11 cellular contexts compared by ENCODE assay signal in genomic region chr12:50579757-50580267, GRCh38.
DNase-seq lines count a peak whose midpoint lies in the region; ATAC-seq and TF ChIP-seq lines count a peak whose summit lies in the region.
"Had no signal": no experiment of that assay in that cellular context is flagged by ENCODE, and none has a peak within 500 bp of the region (broad histone marks: within the 10 kb centered on the region; RNA-seq: fewer than 3 reads in every experiment).

No MANE protein-coding gene starts in this region.

- H3K36me3 ChIP-seq in SK-N-MC (ENCODE audit: insufficient read depth, low read length), result no peaks in the 10 kb centered on the region
- H3K36me3 ChIP-seq in right lobe of liver, result peaks cover 0 to 2% (median 0%) of the 10 kb centered on the region in 4 donors

- TF ChIP-seq CTCF in right lobe of liver (IDR thresholded peaks at IDR 0.05), result no peak

- H3K4me3 ChIP-seq in SK-N-MC (no peak overlapping the region), right lobe of liver (no peak overlapping the region)

- ATAC-seq in right lobe of liver, result peak in 3 of 4 donors; percentile 20 to 30 (median 28)
- ATAC-seq in HG03571 (IDR thresholded peaks at IDR 0.05; ENCODE audit: unreplicated experiment), result no peak
- ATAC-seq in GM21526 (IDR thresholded peaks at IDR 0.05; ENCODE audit: low FRiP score, unreplicated experiment), result no peak

- H3K9ac ChIP-seq in SK-N-MC (ENCODE audit: insufficient read length), result no peak overlapping the region

- intact Hi-C loops in right lobe of liver (cut with DNase I), result no loop called here

- no peaks in the 10 kb centered on the region for H3K9me3 ChIP-seq in SK-N-MC (ENCODE audit: low read depth, low read length)
- H3K9me3 ChIP-seq in right lobe of liver, result no peaks in the 10 kb centered on the region

- DNase-seq in EH (ENCODE audit: low read depth) (peak; percentile 38), HCEC 1CT (peak; percentile 70), SK-N-MC (ENCODE audit: low read depth, low spot score) (no peak), right lobe of liver (no peak), middle frontal gyrus (ENCODE audit: extremely low spot score, low spot score) (no peak), amygdala (lab: John Stamatoyannopoulos, UW) (no peak)
- DNase-seq: activated naive CD4-positive, alpha-beta T cell treated with anti-CD3 and anti-CD28 coated beads, Interleukin-2, amount 10 ng/mL, durations not matched to agents 7 days and 5 days; DMS153; NCI-H1930 had no signal

- 20% methylated on average over 1 of the region's 1 CpG for WGBS in right lobe of liver (ENCODE audit: insufficient coverage, low coverage, low lambda C conversion rate, missing lambda C conversion rate)

- no peak for TF ChIP-seq POLR2A in right lobe of liver (IDR thresholded peaks at IDR 0.05)

- H3K27me3 ChIP-seq in right lobe of liver, result no peaks in the 10 kb centered on the region

- H3K27ac ChIP-seq in SK-N-MC, result peak overlapping the region; percentile 48; the same call in 1 of the 2 replicates
- H3K27ac ChIP-seq in right lobe of liver, result no peak overlapping the region

- H3K4me1 ChIP-seq in right lobe of liver, result peaks cover 0 to 22% (median 4%) of the 10 kb centered on the region in 4 donors

Comparison
In these comparisons a context has a peak if more than half of its experiments do, and no peak if none do; other contexts are left out.
1. DNase-seq: peak in EH (single experiment) and HCEC 1CT (single experiment); none in SK-N-MC (single experiment), right lobe of liver (0 of 3), middle frontal gyrus (single experiment) and amygdala (0 of 56).
2. ATAC-seq: peak in right lobe of liver (3 of 4); none in HG03571 (single experiment) and GM21526 (single experiment).